8 cellular contexts compared by ENCODE assay signal in the genomic region with DNA sequence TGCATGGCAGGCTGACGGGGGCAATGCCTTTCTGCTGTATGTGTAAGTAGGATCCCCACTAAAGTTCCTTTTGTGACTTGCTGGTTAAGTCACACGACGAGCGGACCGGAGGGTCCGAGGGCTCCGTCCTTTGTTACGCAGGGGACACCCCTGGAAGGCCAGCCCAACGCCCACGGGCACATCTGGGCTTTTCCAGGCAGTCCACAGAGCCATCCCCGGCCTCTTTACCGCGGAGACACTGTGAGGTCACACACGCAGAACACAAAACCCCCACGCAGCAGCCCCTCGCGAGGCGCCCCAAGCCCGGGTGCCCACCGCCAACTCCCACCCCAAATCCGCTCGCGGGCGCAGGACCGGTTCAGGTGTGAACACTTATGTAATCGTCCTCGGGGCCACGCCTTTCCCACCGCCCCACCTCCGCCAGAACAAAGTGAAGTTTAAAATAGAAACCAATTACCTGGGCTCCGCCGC. TPM values are rescaled to one million over a fixed set of nuclear protein-coding genes. Genes with fewer than 3 reads are reported as not detected.
A peak's percentile ranks its signal among the peaks of the same experiment; 100 is the strongest.
DNase-seq lines count a peak whose midpoint lies in the region; ATAC-seq and TF ChIP-seq lines count a peak whose summit lies in the region.

No MANE protein-coding gene starts in this region.

- no peak for TF ChIP-seq CTCF in sigmoid colon (IDR thresholded peaks at IDR 0.05)

- H3K9me3 ChIP-seq in right cardiac atrium (ENCODE audit: control insufficient read depth, low read length): no peaks in the 10 kb centered on the region
- no peaks in the 10 kb centered on the region for H3K9me3 ChIP-seq in sigmoid colon

- intact Hi-C loops in right cardiac atrium (cut with DNase I) (loop anchor here in 2 of 4 donors (5.0 to 10.0 kb wide), 3 partner anchors 38 to 86 kb away; no protein-coding TSS in a partner anchor), sigmoid colon (cut with DNase I) (loop anchor here (5.0 to 10.0 kb wide), 2 partner anchors 132 to 334 kb away; a partner anchor contains a TSS)

- peak; percentile 6 for DNase-seq in DMS153 (lab: John Stamatoyannopoulos, UW)
- no peak for DNase-seq in DMS153 treated with DMSO at 0.1 percent for 48 hours (lab: John Stamatoyannopoulos, UW; ENCODE audit: unreplicated experiment)
- DNase-seq in NCI-H748 (lab: John Stamatoyannopoulos, UW; ENCODE audit: unreplicated experiment): peak; percentile 79
- DNase-seq in activated naive CD8-positive, alpha-beta T cell treated with anti-CD3 and anti-CD28 coated beads, Interleukin-2, amount 50 U/mL, for 16 hours (ENCODE audit: low read depth, low spot score): peak; percentile 27
- DNase-seq in right cardiac atrium: peak in 2 of 3 donors; percentile 65 to 75
- DNase-seq in sigmoid colon: peak; percentile 81

- H3K4me1 ChIP-seq in right cardiac atrium (ENCODE audit: control insufficient read depth, insufficient read depth, low read length): no peaks in the 10 kb centered on the region
- H3K4me1 ChIP-seq in sigmoid colon: peaks cover 0 to 51% (median 40%) of the 10 kb centered on the region in 4 donors

- H3K4me3 ChIP-seq in right cardiac atrium (ENCODE audit: low read length): peak overlapping the region; percentile 100
- peak overlapping the region; percentile 49 to 74 (median 66) for H3K4me3 ChIP-seq in sigmoid colon

- H3K27me3 ChIP-seq in right cardiac atrium (ENCODE audit: control insufficient read depth, insufficient read depth): no peaks in the 10 kb centered on the region
- no peaks in the 10 kb centered on the region for H3K27me3 ChIP-seq in sigmoid colon

- ATAC-seq in right cardiac atrium (no peak), HG03432 (IDR thresholded peaks at IDR 0.05; ENCODE audit: unreplicated experiment) (no peak), HG03378 (IDR thresholded peaks at IDR 0.05; ENCODE audit: unreplicated experiment) (no peak)

- H3K36me3 ChIP-seq in sigmoid colon: no peaks in the 10 kb centered on the region

- peak overlapping the region; percentile 5 for H3K27ac ChIP-seq in right cardiac atrium (ENCODE audit: low read length)
- H3K27ac ChIP-seq in sigmoid colon: peak overlapping the region; percentile 89 to 95 (median 94)

- WGBS in right cardiac atrium: 1% methylated on average over 32 of the region's 32 CpGs
- 1% methylated on average over 32 of the region's 32 CpGs for WGBS in sigmoid colon, 2 donors

- TF ChIP-seq EP300 in sigmoid colon (IDR thresholded peaks at IDR 0.05): no peak

- no peak for TF ChIP-seq POLR2A in sigmoid colon (IDR thresholded peaks at IDR 0.05)

RNA-seq across cellular contexts. Expression of a gene that starts 4.3 kb away (rescaled TPM):
- total RNA-seq in right cardiac atrium (10 to 100 TPM; 11.0 to 16.2 (median 12.3) TPM), sigmoid colon (10 to 100 TPM; 24.3 to 29.9 (median 26.9) TPM)
- polyA plus RNA-seq in right cardiac atrium (4.8 TPM), sigmoid colon (1 to 10 TPM; 2.1 to 6.1 (median 2.4) TPM)
